In the genomic region with DNA sequence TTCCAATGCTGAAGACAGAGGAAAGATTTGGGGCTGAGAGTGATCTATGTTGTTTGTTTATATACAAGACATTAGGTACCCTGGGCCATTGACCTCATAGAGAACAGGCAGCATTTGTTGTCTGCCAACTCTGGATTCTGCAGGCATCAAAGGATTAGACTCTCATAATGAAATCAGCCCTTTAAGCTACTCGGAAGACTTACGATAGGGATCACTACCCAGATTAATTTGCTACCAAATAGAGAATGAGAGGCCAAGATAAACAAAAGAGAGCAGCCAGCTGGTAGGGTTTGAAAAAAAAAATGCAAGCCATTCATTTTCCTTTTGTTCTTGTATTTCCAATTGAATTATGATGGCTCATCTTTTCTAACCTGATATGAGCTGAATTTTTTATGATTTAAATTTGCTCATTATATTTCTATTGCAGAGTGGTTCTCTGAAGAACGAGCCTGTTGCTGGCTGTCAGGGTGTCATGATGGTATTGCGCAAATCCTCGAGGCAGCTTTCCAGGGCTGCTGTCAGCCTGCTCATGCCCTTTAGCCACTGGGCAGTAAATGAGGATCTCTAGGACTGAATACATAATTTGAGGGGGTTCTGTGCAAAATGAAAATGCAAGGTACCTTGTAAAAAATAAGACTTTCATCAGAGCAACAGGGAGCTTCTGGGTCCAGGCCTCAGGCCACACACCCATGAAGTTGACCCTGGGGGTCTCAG, we compare ENCODE assay signal across 10 cellular contexts.
DNase-seq lines count a peak whose midpoint lies in the region; ATAC-seq, FAIRE-seq and TF ChIP-seq lines count a peak whose summit lies in the region.
"Had no signal": no experiment of that assay in that cellular context is flagged by ENCODE, and none has a peak within 500 bp of the region (broad histone marks: within the 10 kb centered on the region; RNA-seq: fewer than 3 reads in every experiment).

No MANE protein-coding gene starts in this region.

- no peaks in the 10 kb centered on the region for H3K36me3 Mint-ChIP-seq in stimulated activated memory B cell treated with anti-CD40 and anti-IgM and Interleukin-4, amounts not matched to agents 10 μg/mL and 1 μg/mL and 100 μg/mL, for 72 hours
- H3K36me3 Mint-ChIP-seq in endodermal cell (ENCODE audit: low read depth): no peaks in the 10 kb centered on the region

- no peaks in the 10 kb centered on the region for H3K27me3 ChIP-seq in endodermal cell (ENCODE audit: control insufficient read depth, insufficient read depth, low read length, poor library complexity, severe bottlenecking)

- no peak for FAIRE-seq in GM12892 (lab: Jason Lieb, UNC)

- ATAC-seq in stimulated activated memory B cell treated with anti-CD40 and anti-IgM and Interleukin-4, amounts not matched to agents 10 μg/mL and 1 μg/mL and 100 μg/mL, for 72 hours: no peak

- no peak overlapping the region for H3K4me3 ChIP-seq in retinal pigment epithelial cell (ENCODE audit: low read length)
- H3K4me3 ChIP-seq in endodermal cell (ENCODE audit: low read length): no peak overlapping the region

- no peaks in the 10 kb centered on the region for H3K4me1 Mint-ChIP-seq in stimulated activated memory B cell treated with anti-CD40 and anti-IgM and Interleukin-4, amounts not matched to agents 10 μg/mL and 1 μg/mL and 100 μg/mL, for 72 hours
- peaks cover 5% of the 10 kb centered on the region for H3K4me1 Mint-ChIP-seq in endodermal cell
- H3K4me1 Mint-ChIP-seq: central memory CD8-positive, alpha-beta T cell had no signal

- H3K4me3 Mint-ChIP-seq in stimulated activated memory B cell treated with anti-CD40 and anti-IgM and Interleukin-4, amounts not matched to agents 10 μg/mL and 1 μg/mL and 100 μg/mL, for 72 hours: no peak overlapping the region
- no peak overlapping the region for H3K4me3 Mint-ChIP-seq in endodermal cell
- H3K4me3 Mint-ChIP-seq: central memory CD8-positive, alpha-beta T cell had no signal

- DNase-seq in LHCN-M2 (ENCODE audit: low read depth) (peak; percentile 70), NCI-H82 treated with DMSO at 0.1 percent for 48 hours (lab: John Stamatoyannopoulos, UW; ENCODE audit: unreplicated experiment) (peak; percentile 88), fibroblast of peridontal ligament (ENCODE audit: extremely low read depth) (peak; percentile 16), retinal pigment epithelial cell (ENCODE audit: low read depth) (peak; percentile 62), GM12892 (ENCODE audit: insufficient read length) (no peak), cerebellum (ENCODE audit: low spot score) (no peak), endodermal cell (no peak)
- DNase-seq: Karpas-422 had no signal

- H3K27me3 Mint-ChIP-seq in stimulated activated memory B cell treated with anti-CD40 and anti-IgM and Interleukin-4, amounts not matched to agents 10 μg/mL and 1 μg/mL and 100 μg/mL, for 72 hours: no peaks in the 10 kb centered on the region
- no peaks in the 10 kb centered on the region for H3K27me3 Mint-ChIP-seq in endodermal cell (ENCODE audit: insufficient read depth)

- TF ChIP-seq CTCF in retinal pigment epithelial cell (conservative IDR thresholded peaks at IDR 0.05; ENCODE audit: low read depth, low read length): no peak
- TF ChIP-seq CTCF in endodermal cell (conservative IDR thresholded peaks at IDR 0.05): no peak

- no peaks in the 10 kb centered on the region for H3K4me1 ChIP-seq in endodermal cell (ENCODE audit: control insufficient read depth, insufficient read depth, low read length)

- 92 to 97% methylated on average over 5 of the region's 5 CpGs for WGBS in endodermal cell (ENCODE audit: insufficient coverage in 1 of 2, insufficient read length in 1 of 2), 2 experiments

- H3K27ac ChIP-seq in endodermal cell (ENCODE audit: low read depth, low read length): no peak overlapping the region

- H3K9me3 Mint-ChIP-seq in stimulated activated memory B cell treated with anti-CD40 and anti-IgM and Interleukin-4, amounts not matched to agents 10 μg/mL and 1 μg/mL and 100 μg/mL, for 72 hours: peaks cover 11% of the 10 kb centered on the region
- H3K9me3 Mint-ChIP-seq in endodermal cell: peaks cover 1% of the 10 kb centered on the region

- no peak overlapping the region for H3K27ac Mint-ChIP-seq in stimulated activated memory B cell treated with anti-CD40 and anti-IgM and Interleukin-4, amounts not matched to agents 10 μg/mL and 1 μg/mL and 100 μg/mL, for 72 hours
- no peak overlapping the region for H3K27ac Mint-ChIP-seq in endodermal cell

- no peaks in the 10 kb centered on the region for H3K36me3 ChIP-seq in endodermal cell (ENCODE audit: control insufficient read depth, insufficient read depth, low read length)

- TF ChIP-seq POLR2A in GM12892 (IDR thresholded peaks at IDR 0.05; ENCODE audit: low read depth, low read length): no peak

- H3K9ac ChIP-seq in endodermal cell (ENCODE audit: extremely low read depth, low read length, poor library complexity, severe bottlenecking): no peak overlapping the region

- no peaks in the 10 kb centered on the region for H3K9me3 ChIP-seq in endodermal cell (ENCODE audit: control insufficient read depth, low read length)

Comparison
In these comparisons a context has a peak if more than half of its experiments do, and no peak if none do; other contexts are left out.
1. DNase-seq: peak in LHCN-M2 (single experiment), NCI-H82 treated with DMSO at 0.1 percent for 48 hours (single experiment), fibroblast of peridontal ligament (single experiment) and retinal pigment epithelial cell (single experiment); none in GM12892 (single experiment), cerebellum (single experiment) and endodermal cell (single experiment).